ENCODE assay signal across 8 cellular contexts in the genomic region with DNA sequence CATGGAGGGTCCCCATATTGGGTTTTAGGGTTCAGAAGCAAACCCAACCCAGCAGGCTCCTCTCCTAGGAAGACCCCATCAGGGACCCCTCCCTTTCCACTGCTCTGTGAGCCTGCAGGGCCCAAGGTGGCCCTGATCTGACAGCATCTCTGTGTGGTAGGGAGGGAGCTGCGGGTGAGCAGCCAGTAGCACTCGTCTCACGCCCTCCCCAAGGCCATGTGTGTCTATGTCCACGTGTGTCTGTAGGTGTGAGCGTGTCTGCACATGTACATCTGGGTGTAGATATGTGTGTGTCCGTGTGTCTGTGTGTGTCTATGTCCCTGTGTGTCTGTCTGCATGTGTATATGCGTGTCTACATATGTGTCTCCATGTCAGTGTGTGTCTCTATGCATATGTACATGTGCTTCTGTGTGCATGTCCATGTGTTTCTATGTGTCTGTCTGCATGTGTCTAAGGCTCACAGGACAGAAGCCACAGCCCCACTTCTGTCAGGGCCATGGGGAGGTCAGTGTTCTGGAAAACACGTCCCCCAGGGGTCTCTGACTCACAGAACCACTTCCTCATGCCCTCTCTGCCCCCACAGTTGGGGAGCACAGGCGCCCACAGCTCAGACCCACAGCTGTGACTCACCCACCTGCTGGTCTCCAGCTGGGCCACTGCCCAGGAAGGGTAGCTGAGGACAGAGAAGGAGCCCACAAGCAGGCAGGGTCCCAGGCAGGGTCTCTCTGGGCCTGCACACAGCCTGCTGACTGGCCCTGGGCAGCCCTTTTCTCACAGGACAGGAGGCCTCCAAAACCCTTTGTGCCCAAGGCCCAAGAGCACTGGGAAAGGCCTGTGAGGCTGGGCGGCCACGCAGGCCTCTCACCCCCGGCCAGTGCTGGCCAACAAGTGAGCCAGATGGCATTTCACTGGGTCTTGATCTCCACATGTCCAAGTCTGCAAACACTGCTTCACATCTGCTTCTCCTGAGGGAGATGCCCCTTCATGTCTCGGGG.
DNase-seq lines count a peak whose midpoint lies in the region; ATAC-seq and TF ChIP-seq lines count a peak whose summit lies in the region.

No MANE protein-coding gene starts in this region.

- H3K36me3 ChIP-seq in Loucy (ENCODE audit: insufficient read depth, low read length) (no peaks in the 10 kb centered on the region), colonic mucosa (no peaks in the 10 kb centered on the region), mucosa of descending colon (ENCODE audit: low read depth) (no peaks in the 10 kb centered on the region)

- H4K20me1 ChIP-seq in Loucy (ENCODE audit: insufficient read depth, low read length, poor library complexity, severe bottlenecking), result no peaks in the 10 kb centered on the region

- H3K79me2 ChIP-seq in Loucy (ENCODE audit: insufficient read depth, low read length), result no peaks in the 10 kb centered on the region

- DNase-seq in AG09309 (ENCODE audit: low read depth) (peak; percentile 81), colonic mucosa (no peak), mucosa of descending colon (no peak), GM13977 (ENCODE audit: low spot score) (no peak)

- H3K9ac ChIP-seq in Loucy (ENCODE audit: low read depth, low read length, poor library complexity, severe bottlenecking), result peak overlapping the region; percentile 49
- no peak overlapping the region for H3K9ac ChIP-seq in colonic mucosa (ENCODE audit: low read depth in 2 of 2, low read length in 2 of 2)

- ATAC-seq in mucosa of descending colon (peak; percentile 43), GM19467 (IDR thresholded peaks at IDR 0.05; ENCODE audit: unreplicated experiment) (no peak), HG02588 (IDR thresholded peaks at IDR 0.05; ENCODE audit: unreplicated experiment) (no peak), HG02852 (IDR thresholded peaks at IDR 0.05; ENCODE audit: unreplicated experiment) (no peak)

- TF ChIP-seq CTCF in AG09309 (IDR thresholded peaks at IDR 0.05; ENCODE audit: control insufficient read depth, insufficient read depth, low read depth, low read length, missing control alignments), result no peak
- no peak for TF ChIP-seq CTCF in Loucy (conservative IDR thresholded peaks at IDR 0.05; ENCODE audit: low read length)
- TF ChIP-seq CTCF in colonic mucosa (IDR thresholded peaks at IDR 0.05), result no peak
- no peak for TF ChIP-seq CTCF in mucosa of descending colon (IDR thresholded peaks at IDR 0.05)
- no peak for TF ChIP-seq CTCF in GM13977 (IDR thresholded peaks at IDR 0.05; ENCODE audit: extremely low read depth, insufficient read depth, missing control alignments)

- H3K9me2 ChIP-seq in Loucy (replicated peaks; ENCODE audit: low read depth, low read length), result no peaks in the 10 kb centered on the region

- no peaks in the 10 kb centered on the region for H3K27me3 ChIP-seq in Loucy (ENCODE audit: insufficient read depth, low read length, poor library complexity, severe bottlenecking)
- H3K27me3 ChIP-seq in colonic mucosa, result no peaks in the 10 kb centered on the region

- H3K9me3 ChIP-seq in Loucy (ENCODE audit: insufficient read depth, low read depth, low read length) (no peaks in the 10 kb centered on the region), colonic mucosa (no peaks in the 10 kb centered on the region), mucosa of descending colon (no peaks in the 10 kb centered on the region)

- in situ Hi-C loops in GM13977 (cut with MboI; ENCODE audit: low pct_unique_long_range_greater_than_20kb, low sequenced_read_pairs, unreplicated experiment), result no loop called here

- H3F3A ChIP-seq in Loucy (ENCODE audit: low read depth), result no peaks in the 10 kb centered on the region

- H3K4me3 ChIP-seq in AG09309 (ENCODE audit: control insufficient read depth, low read depth, low read length) (no peak overlapping the region), Loucy (ENCODE audit: low read length, poor library complexity, severe bottlenecking) (peak overlapping the region; percentile 43), colonic mucosa (no peak overlapping the region), mucosa of descending colon (no peak overlapping the region)

- intact Hi-C loops in colonic mucosa (cut with DNase I) (no loop called here), mucosa of descending colon (cut with DNase I, micrococcal nuclease) (no loop called here)

- H3K27ac ChIP-seq in colonic mucosa, result peak overlapping the region; percentile 36

- peak overlapping the region; percentile 67 for H3K4me2 ChIP-seq in Loucy (ENCODE audit: low read depth, low read length, poor library complexity, severe bottlenecking)

- no peak overlapping the region for H2AFZ ChIP-seq in Loucy (ENCODE audit: low read length)

- H3K4me1 ChIP-seq in Loucy (ENCODE audit: insufficient read depth, low read length, poor library complexity, severe bottlenecking) (peaks cover 61% of the 10 kb centered on the region), colonic mucosa (no peaks in the 10 kb centered on the region), mucosa of descending colon (ENCODE audit: low read depth) (peaks cover 15% of the 10 kb centered on the region)
